1 cellular context compared by ENCODE assay signal in the genomic region with DNA sequence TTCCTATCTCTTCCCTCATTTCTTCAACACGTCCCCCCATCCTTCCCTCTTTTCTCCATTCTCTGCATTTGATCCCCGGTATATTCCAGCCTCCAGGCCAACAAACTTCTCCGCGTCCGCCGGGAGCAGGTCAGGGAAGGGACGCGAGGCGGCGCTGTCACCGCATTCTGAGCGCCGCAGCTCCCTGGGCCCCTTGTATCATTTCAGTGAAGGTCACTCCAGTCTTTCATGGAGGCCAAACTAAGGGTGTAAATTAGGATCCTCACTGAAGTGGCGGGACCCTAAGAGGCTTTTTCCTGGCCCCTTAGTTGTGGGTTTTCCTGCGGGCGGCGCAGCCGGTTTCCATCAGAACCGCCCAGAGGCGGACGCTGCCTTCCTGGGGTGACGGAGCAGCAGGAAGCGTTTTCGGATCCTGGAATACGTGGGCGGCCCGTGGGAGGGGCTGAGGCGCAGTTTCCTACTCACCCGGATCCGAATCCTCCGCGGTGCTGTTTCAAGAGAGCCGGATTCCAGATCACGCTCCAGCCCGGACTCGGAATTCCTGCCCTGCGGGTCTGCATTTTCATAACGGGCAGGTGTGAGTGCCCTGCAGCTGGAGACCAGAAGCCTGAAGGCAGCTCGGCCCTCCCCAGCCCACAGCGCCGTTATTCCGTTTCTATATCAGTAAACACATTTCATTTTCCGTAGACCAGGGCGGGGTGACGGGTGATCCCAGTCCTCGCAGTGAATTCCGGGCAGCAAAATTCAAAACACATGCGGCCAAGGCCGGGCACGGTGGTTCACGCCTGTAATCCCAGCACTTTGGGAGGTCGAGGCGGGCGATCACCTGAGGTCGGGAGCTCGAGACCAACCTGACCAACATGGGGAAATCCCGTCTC.
TF ChIP-seq lines count a peak whose summit lies in the region.

No MANE protein-coding gene starts in this region.

TF ChIP-seq in HepG2, 621 proteins besides CTCF, POLR2A, EP300 and RAD21 (continues in another document):
- TF ChIP-seq ZSCAN30 (CRISPR knock-in tag; IDR thresholded peaks at IDR 0.05): no peak
- 0 out of 2 replicates have a peak, but pooled peaks have one; percentile 31 for TF ChIP-seq RCOR2 (CRISPR knock-in tag; IDR thresholded peaks at IDR 0.05)
- TF ChIP-seq, protein P1, sequence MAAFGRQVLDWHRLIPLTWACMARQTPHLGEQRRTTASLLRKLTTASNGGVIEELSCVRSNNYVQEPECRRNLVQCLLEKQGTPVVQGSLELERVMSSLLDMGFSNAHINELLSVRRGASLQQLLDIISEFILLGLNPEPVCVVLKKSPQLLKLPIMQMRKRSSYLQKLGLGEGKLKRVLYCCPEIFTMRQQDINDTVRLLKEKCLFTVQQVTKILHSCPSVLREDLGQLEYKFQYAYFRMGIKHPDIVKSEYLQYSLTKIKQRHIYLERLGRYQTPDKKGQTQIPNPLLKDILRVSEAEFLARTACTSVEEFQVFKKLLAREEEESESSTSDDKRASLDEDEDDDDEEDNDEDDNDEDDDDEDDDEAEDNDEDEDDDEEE (CRISPR knock-in tag; IDR thresholded peaks at IDR 0.05): no peak; the same call in 1 of the 2 replicates
- TF ChIP-seq SOX6 (IDR thresholded peaks at IDR 0.05): no peak
- TF ChIP-seq SOX6 (CRISPR knock-in tag; IDR thresholded peaks at IDR 0.05): no peak; the same call in 1 of the 2 replicates
- peak; percentile 85 for TF ChIP-seq AHR (CRISPR knock-in tag; IDR thresholded peaks at IDR 0.05)
- TF ChIP-seq ZFP36L2 (CRISPR knock-in tag; IDR thresholded peaks at IDR 0.05): no peak
- no peak for TF ChIP-seq MBNL3 (CRISPR knock-in tag; conservative IDR thresholded peaks at IDR 0.05)
- TF ChIP-seq, protein P2, sequence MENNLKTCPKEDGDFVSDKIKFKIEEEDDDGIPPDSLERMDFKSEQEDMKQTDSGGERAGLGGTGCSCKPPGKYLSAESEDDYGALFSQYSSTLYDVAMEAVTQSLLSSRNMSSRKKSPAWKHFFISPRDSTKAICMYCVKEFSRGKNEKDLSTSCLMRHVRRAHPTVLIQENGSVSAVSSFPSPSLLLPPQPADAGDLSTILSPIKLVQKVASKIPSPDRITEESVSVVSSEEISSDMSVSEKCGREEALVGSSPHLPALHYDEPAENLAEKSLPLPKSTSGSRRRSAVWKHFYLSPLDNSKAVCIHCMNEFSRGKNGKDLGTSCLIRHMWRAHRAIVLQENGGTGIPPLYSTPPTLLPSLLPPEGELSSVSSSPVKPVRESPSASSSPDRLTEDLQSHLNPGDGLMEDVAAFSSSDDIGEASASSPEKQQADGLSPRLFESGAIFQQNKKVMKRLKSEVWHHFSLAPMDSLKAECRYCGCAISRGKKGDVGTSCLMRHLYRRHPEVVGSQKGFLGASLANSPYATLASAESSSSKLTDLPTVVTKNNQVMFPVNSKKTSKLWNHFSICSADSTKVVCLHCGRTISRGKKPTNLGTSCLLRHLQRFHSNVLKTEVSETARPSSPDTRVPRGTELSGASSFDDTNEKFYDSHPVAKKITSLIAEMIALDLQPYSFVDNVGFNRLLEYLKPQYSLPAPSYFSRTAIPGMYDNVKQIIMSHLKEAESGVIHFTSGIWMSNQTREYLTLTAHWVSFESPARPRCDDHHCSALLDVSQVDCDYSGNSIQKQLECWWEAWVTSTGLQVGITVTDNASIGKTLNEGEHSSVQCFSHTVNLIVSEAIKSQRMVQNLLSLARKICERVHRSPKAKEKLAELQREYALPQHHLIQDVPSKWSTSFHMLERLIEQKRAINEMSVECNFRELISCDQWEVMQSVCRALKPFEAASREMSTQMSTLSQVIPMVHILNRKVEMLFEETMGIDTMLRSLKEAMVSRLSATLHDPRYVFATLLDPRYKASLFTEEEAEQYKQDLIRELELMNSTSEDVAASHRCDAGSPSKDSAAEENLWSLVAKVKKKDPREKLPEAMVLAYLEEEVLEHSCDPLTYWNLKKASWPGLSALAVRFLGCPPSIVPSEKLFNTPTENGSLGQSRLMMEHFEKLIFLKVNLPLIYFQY (CRISPR knock-in tag; IDR thresholded peaks at IDR 0.05; ENCODE audit: borderline replicate concordance): peak; percentile 78
- no peak for TF ChIP-seq POLR2AphosphoS2 (IDR thresholded peaks at IDR 0.05; ENCODE audit: low read depth, low read length)
- no peak for TF ChIP-seq HMG20A (CRISPR knock-in tag; IDR thresholded peaks at IDR 0.05; ENCODE audit: borderline replicate concordance)
- no peak for TF ChIP-seq NFE2L2 (IDR thresholded peaks at IDR 0.05; ENCODE audit: low read length)
- TF ChIP-seq CAMTA2 (CRISPR knock-in tag; IDR thresholded peaks at IDR 0.05; ENCODE audit: borderline replicate concordance): no peak
- TF ChIP-seq ZNF484 (CRISPR knock-in tag; IDR thresholded peaks at IDR 0.05; ENCODE audit: borderline replicate concordance, low read depth): no peak
- TF ChIP-seq, protein P3, sequence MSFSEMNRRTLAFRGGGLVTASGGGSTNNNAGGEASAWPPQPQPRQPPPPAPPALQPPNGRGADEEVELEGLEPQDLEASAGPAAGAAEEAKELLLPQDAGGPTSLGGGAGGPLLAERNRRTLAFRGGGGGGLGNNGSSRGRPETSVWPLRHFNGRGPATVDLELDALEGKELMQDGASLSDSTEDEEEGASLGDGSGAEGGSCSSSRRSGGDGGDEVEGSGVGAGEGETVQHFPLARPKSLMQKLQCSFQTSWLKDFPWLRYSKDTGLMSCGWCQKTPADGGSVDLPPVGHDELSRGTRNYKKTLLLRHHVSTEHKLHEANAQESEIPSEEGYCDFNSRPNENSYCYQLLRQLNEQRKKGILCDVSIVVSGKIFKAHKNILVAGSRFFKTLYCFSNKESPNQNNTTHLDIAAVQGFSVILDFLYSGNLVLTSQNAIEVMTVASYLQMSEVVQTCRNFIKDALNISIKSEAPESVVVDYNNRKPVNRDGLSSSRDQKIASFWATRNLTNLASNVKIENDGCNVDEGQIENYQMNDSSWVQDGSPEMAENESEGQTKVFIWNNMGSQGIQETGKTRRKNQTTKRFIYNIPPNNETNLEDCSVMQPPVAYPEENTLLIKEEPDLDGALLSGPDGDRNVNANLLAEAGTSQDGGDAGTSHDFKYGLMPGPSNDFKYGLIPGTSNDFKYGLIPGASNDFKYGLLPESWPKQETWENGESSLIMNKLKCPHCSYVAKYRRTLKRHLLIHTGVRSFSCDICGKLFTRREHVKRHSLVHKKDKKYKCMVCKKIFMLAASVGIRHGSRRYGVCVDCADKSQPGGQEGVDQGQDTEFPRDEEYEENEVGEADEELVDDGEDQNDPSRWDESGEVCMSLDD (CRISPR knock-in tag; IDR thresholded peaks at IDR 0.05; ENCODE audit: borderline replicate concordance): peak; percentile 26; the same call in 1 of the 2 replicates
- TF ChIP-seq FIP1L1 (IDR thresholded peaks at IDR 0.05; ENCODE audit: borderline replicate concordance, insufficient read depth, low read depth, low read length): no peak
- TF ChIP-seq XRCC5 (optimal IDR thresholded peaks at IDR 0.05; ENCODE audit: low read length): peak; percentile 93
- peak; percentile 85 for TF ChIP-seq ELF3 (CRISPR knock-in tag; IDR thresholded peaks at IDR 0.05)
- TF ChIP-seq, protein P4, sequence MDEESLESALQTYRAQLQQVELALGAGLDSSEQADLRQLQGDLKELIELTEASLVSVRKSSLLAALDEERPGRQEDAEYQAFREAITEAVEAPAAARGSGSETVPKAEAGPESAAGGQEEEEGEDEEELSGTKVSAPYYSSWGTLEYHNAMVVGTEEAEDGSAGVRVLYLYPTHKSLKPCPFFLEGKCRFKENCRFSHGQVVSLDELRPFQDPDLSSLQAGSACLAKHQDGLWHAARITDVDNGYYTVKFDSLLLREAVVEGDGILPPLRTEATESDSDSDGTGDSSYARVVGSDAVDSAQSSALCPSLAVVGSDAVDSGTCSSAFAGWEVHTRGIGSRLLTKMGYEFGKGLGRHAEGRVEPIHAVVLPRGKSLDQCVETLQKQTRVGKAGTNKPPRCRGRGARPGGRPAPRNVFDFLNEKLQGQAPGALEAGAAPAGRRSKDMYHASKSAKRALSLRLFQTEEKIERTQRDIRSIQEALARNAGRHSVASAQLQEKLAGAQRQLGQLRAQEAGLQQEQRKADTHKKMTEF (CRISPR knock-in tag; IDR thresholded peaks at IDR 0.05): no peak; the same call in 1 of the 2 replicates
- no peak for TF ChIP-seq NFATC3 (CRISPR knock-in tag; IDR thresholded peaks at IDR 0.05)
- no peak for TF ChIP-seq ZC3H13 (CRISPR knock-in tag; IDR thresholded peaks at IDR 0.05)
- 0 out of 2 replicates have a peak, but pooled peaks have one; percentile 44 for TF ChIP-seq TMF1 (CRISPR knock-in tag; IDR thresholded peaks at IDR 0.05; ENCODE audit: low read depth)
- TF ChIP-seq, protein P5, sequence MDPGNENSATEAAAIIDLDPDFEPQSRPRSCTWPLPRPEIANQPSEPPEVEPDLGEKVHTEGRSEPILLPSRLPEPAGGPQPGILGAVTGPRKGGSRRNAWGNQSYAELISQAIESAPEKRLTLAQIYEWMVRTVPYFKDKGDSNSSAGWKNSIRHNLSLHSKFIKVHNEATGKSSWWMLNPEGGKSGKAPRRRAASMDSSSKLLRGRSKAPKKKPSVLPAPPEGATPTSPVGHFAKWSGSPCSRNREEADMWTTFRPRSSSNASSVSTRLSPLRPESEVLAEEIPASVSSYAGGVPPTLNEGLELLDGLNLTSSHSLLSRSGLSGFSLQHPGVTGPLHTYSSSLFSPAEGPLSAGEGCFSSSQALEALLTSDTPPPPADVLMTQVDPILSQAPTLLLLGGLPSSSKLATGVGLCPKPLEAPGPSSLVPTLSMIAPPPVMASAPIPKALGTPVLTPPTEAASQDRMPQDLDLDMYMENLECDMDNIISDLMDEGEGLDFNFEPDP (CRISPR knock-in tag; conservative IDR thresholded peaks at IDR 0.05): 0 out of 2 replicates have a peak, but pooled peaks have one; percentile 42
- TF ChIP-seq ZNF343 (CRISPR knock-in tag; IDR thresholded peaks at IDR 0.05): no peak
- no peak for TF ChIP-seq ZNF335 (CRISPR knock-in tag; IDR thresholded peaks at IDR 0.05)
- TF ChIP-seq SMARCC2 (IDR thresholded peaks at IDR 0.05): no peak
- peak; percentile 58 for TF ChIP-seq SP4 (CRISPR knock-in tag; IDR thresholded peaks at IDR 0.05)
- TF ChIP-seq, protein P6, sequence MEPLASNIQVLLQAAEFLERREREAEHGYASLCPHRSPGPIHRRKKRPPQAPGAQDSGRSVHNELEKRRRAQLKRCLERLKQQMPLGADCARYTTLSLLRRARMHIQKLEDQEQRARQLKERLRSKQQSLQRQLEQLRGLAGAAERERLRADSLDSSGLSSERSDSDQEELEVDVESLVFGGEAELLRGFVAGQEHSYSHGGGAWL (CRISPR knock-in tag; IDR thresholded peaks at IDR 0.05): 0 out of 2 replicates have a peak, but pooled peaks have one; percentile 50
- TF ChIP-seq KAT8 (CRISPR knock-in tag; IDR thresholded peaks at IDR 0.05): peak; percentile 81
- TF ChIP-seq ZNF703 (CRISPR knock-in tag; IDR thresholded peaks at IDR 0.05; ENCODE audit: borderline replicate concordance): no peak; the same call in 1 of the 2 replicates
- TF ChIP-seq, protein P7, sequence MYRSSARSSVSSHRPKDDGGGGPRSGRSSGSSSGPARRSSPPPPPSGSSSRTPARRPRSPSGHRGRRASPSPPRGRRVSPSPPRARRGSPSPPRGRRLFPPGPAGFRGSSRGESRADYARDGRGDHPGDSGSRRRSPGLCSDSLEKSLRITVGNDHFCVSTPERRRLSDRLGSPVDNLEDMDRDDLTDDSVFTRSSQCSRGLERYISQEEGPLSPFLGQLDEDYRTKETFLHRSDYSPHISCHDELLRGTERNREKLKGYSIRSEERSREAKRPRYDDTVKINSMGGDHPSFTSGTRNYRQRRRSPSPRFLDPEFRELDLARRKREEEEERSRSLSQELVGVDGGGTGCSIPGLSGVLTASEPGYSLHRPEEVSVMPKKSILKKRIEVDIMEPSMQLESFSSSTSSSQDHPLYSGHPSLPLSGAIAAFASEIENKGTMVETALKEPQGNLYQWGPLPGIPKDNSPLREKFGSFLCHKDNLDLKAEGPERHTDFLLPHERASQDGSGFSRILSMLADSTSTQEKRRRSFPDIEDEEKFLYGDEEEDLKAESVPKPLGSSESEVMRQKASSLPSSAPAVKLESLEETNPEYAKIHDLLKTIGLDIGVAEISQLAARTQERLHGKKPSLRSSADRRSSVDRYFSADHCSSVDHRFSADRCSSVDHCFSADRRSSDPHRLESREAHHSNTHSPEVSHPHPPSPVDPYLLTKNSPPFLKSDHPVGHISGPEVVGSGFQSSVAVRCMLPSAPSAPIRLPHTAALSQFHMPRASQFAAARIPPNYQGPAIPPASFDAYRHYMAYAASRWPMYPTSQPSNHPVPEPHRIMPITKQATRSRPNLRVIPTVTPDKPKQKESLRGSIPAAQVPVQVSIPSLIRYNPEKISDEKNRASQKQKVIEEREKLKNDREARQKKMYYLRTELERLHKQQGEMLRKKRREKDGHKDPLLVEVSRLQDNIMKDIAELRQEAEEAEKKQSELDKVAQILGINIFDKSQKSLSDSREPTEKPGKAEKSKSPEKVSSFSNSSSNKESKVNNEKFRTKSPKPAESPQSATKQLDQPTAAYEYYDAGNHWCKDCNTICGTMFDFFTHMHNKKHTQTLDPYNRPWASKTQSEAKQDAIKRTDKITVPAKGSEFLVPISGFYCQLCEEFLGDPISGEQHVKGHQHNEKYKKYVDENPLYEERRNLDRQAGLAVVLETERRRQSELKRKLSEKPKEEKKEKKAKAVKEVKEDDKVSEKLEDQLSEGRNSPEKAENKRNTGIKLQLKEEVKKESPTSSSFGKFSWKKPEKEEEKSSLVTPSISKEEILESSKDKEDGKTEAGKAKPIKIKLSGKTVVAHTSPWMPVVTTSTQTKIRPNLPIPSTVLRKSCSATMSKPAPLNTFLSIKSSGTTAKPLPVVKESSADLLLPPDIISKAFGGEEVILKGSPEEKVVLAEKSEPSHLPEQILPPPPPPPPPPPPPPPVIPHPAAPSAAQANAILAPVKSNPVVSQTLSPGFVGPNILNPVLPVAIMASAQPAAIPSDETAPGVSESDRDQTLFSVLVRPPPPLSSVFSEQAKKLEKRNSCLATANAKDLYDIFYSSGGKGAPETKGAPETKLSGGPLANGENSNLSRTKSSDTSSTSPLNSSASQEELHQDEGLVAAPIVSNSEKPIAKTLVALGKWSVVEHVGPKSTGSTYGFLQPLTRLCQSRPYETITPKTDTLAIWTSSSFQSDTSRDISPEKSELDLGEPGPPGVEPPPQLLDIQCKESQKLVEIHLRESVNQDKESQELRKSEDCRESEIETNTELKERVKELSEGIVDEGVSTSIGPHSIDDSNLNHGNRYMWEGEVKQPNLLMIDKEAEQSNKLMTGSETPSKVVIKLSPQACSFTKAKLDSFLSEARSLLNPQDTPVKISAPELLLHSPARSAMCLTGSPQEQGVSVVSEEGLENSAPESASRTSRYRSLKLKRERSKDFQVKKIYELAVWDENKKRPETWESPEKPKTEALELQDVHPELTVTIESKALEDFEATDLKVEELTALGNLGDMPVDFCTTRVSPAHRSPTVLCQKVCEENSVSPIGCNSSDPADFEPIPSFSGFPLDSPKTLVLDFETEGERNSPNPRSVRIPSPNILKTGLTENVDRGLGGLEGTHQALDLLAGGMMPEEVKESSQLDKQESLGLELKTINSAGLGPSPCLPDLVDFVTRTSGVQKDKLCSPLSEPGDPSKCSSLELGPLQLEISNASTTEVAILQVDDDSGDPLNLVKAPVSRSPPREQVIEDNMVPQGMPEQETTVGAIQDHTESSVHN (CRISPR knock-in tag; IDR thresholded peaks at IDR 0.05): no peak
- TF ChIP-seq, protein P8, sequence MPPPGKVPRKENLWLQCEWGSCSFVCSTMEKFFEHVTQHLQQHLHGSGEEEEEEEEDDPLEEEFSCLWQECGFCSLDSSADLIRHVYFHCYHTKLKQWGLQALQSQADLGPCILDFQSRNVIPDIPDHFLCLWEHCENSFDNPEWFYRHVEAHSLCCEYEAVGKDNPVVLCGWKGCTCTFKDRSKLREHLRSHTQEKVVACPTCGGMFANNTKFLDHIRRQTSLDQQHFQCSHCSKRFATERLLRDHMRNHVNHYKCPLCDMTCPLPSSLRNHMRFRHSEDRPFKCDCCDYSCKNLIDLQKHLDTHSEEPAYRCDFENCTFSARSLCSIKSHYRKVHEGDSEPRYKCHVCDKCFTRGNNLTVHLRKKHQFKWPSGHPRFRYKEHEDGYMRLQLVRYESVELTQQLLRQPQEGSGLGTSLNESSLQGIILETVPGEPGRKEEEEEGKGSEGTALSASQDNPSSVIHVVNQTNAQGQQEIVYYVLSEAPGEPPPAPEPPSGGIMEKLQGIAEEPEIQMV (CRISPR knock-in tag; IDR thresholded peaks at IDR 0.05; ENCODE audit: low read depth): peak; percentile 98
- TF ChIP-seq SP2 (CRISPR knock-in tag; IDR thresholded peaks at IDR 0.05): no peak
- TF ChIP-seq ZNF44 (CRISPR knock-in tag; IDR thresholded peaks at IDR 0.05): no peak
